In the genomic region with DNA sequence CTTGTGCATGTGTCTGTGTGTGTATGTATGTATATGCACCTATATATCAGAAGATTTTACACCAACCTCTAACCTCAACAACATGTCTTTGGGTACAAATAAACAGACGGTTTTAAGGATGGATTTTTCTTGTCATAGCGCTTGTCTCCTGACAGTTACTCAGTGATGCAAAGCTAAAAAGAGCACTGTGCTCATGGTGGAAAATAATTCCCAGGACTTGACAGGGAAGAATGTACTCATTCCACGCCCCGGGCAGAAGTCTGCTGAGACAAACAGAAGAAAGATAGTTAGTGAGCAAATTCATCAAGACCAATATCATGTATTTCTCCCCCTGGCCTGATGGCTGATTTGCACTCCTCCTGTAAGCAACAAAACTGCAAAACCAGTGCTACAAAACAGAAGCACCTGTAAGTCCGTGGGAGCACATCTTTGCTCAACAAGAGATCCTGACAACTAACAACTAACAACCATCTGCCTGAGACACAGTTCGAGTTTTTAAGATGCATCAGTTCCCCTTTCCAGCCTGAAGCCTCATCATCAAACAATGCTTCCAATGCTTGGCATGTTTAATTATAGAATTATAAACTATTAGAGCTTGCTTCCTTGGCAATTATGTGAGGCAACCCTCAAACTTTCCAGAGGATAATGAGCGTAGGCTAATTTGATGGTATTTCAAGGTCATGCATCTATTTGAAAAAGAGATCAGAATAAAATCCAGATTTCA, we compare ENCODE assay signal across 16 cellular contexts.
"Had no signal": no experiment of that assay in that cellular context is flagged by ENCODE, and none has a peak within 500 bp of the region (broad histone marks: within the 10 kb centered on the region; RNA-seq: fewer than 3 reads in every experiment).

No MANE protein-coding gene starts in this region.

- DNase-seq: activated CD4-positive, alpha-beta T cell treated with anti-CD3 and anti-CD28 coated beads, Interleukin-2, amount 50 U/mL, for 48 hours; activated CD8-positive, alpha-beta memory T cell treated with anti-CD3 and anti-CD28 coated beads, Interleukin-2, amount 10 ng/mL, durations not matched to agents 7 days and 5 days; activated effector memory CD4-positive, alpha-beta T cell treated with Interleukin-2 at 50 U/mL for 16 hours; activated T-cell treated with anti-CD3 and anti-CD28 coated beads, Interleukin-2, amount 50 U/mL, for 24 hours; brain microvascular endothelial cell; cerebellar nuclear complex; effector memory CD8-positive, alpha-beta T cell; hypothalamus; kidney glomerular epithelial cell; lower lobe of right lung; natural killer cell; nucleus accumbens; stimulated activated CD4-positive, alpha-beta T cell treated with anti-CD3 and anti-CD28 coated beads, Interleukin-2, amount 100 ng/mL, for 48 hours; stimulated activated naive CD4-positive, alpha-beta T cell treated with Interleukin-2 at 50 U/mL for 16 hours; testis had no signal

- H3K4me1 ChIP-seq: lower lobe of right lung, testis had no signal

- H3K4me3 ChIP-seq: lower lobe of right lung, testis had no signal

- H3K27ac ChIP-seq: brain microvascular endothelial cell, epithelial cell of prostate, lower lobe of right lung, testis had no signal

- H3K36me3 ChIP-seq: brain microvascular endothelial cell, lower lobe of right lung had no signal

- H3K9me3 ChIP-seq: lower lobe of right lung, testis had no signal

- H3K27me3 ChIP-seq: brain microvascular endothelial cell, testis had no signal
